ENCODE assay signal across 25 cellular contexts in genomic region chr12:25083211-25083610, GRCh38.
"Had no signal": no experiment of that assay in that cellular context is flagged by ENCODE, and none has a peak within 500 bp of the region (broad histone marks: within the 10 kb centered on the region; RNA-seq: fewer than 3 reads in every experiment).

No MANE protein-coding gene starts in this region.

- H3K9me3 ChIP-seq: breast epithelium, neutrophil, sigmoid colon, thoracic aorta, vagina had no signal

- ATAC-seq: activated T-cell treated with anti-CD3 and anti-CD28 coated beads, Interleukin-2, amount 50 U/mL, for 4 hours had no signal

- H2AFZ ChIP-seq: parathyroid adenoma had no signal

- H3K4me2 ChIP-seq: smooth muscle cell had no signal

- H3K4me3 ChIP-seq: breast epithelium, sigmoid colon, smooth muscle cell, thoracic aorta, vagina had no signal

- H3K27ac Mint-ChIP-seq: activated naive CD8-positive, alpha-beta T cell treated with anti-CD3 and anti-CD28 coated beads for 36 hours; activated T-helper 2 cell treated with anti-CD3 and anti-CD28 coated beads, Interferon-gamma antibody, Interleukin-2, Interleukin-4, amounts not matched to agents 10 μg/mL and 5 μg/mL and 100 μg/mL, durations not matched to agents 14 hours and 24 hours and 36 hours; nephron; type B pancreatic cell had no signal

- H3K4me1 Mint-ChIP-seq: nephron had no signal

- H3K27me3 Mint-ChIP-seq: activated naive CD8-positive, alpha-beta T cell treated with anti-CD3 and anti-CD28 coated beads for 36 hours; type B pancreatic cell had no signal

- H3K4me3 Mint-ChIP-seq: activated naive CD8-positive, alpha-beta T cell treated with anti-CD3 and anti-CD28 coated beads for 36 hours; activated T-cell treated with anti-CD3 and anti-CD28 coated beads, Interleukin-2, amount 50 U/mL, for 4 hours; nephron; type B pancreatic cell had no signal

- H3K4me1 ChIP-seq: breast epithelium, parathyroid adenoma, sigmoid colon, vagina had no signal

- H3K27me3 ChIP-seq: breast epithelium, neutrophil, sigmoid colon, vagina had no signal

- FAIRE-seq: astrocyte, endometrium, frontal cortex, TTC549 had no signal

- DNase-seq: activated CD4-positive, alpha-beta T cell treated with anti-CD3 and anti-CD28 coated beads for 1 hour; activated CD4-positive, alpha-beta T cell treated with anti-CD3 and anti-CD28 coated beads, Interleukin-2, amount 50 U/mL, for 4 hours; activated CD8-positive, alpha-beta memory T cell treated with anti-CD3 and anti-CD28 coated beads, Interleukin-2, amount 50 U/mL, for 48 hours; activated naive CD4-positive, alpha-beta T cell treated with Interleukin-2 at 50 U/mL for 16 hours; activated naive CD8-positive, alpha-beta T cell treated with anti-CD3 and anti-CD28 coated beads for 36 hours; activated T-cell treated with anti-CD3 and anti-CD28 coated beads, Interleukin-2, amount 50 U/mL, for 4 hours; effector CD4-positive, alpha-beta T cell; hippocampal formation; sigmoid colon; stimulated activated CD4-positive, alpha-beta T cell treated with anti-CD3 and anti-CD28 coated beads, Interleukin-15, amount 100 ng/mL, for 24 hours; stimulated activated naive CD4-positive, alpha-beta T cell; T-helper 1 cell had no signal

- H3K9ac ChIP-seq: parathyroid adenoma had no signal

- H3K27ac ChIP-seq: breast epithelium, neutrophil, parathyroid adenoma, sigmoid colon, thoracic aorta, vagina had no signal

- H3K79me2 ChIP-seq: parathyroid adenoma had no signal

- H3K36me3 ChIP-seq: breast epithelium, sigmoid colon, thoracic aorta, vagina had no signal

- H3K9me3 Mint-ChIP-seq: activated naive CD8-positive, alpha-beta T cell treated with anti-CD3 and anti-CD28 coated beads for 36 hours; activated T-cell treated with anti-CD3 and anti-CD28 coated beads, Interleukin-2, amount 50 U/mL, for 4 hours; activated T-helper 2 cell treated with anti-CD3 and anti-CD28 coated beads, Interferon-gamma antibody, Interleukin-2, Interleukin-4, amounts not matched to agents 10 μg/mL and 5 μg/mL and 100 μg/mL, durations not matched to agents 14 hours and 24 hours and 36 hours; nephron; type B pancreatic cell had no signal
